Comparison of ENCODE assay signal across 9 cellular contexts in the genomic region with DNA sequence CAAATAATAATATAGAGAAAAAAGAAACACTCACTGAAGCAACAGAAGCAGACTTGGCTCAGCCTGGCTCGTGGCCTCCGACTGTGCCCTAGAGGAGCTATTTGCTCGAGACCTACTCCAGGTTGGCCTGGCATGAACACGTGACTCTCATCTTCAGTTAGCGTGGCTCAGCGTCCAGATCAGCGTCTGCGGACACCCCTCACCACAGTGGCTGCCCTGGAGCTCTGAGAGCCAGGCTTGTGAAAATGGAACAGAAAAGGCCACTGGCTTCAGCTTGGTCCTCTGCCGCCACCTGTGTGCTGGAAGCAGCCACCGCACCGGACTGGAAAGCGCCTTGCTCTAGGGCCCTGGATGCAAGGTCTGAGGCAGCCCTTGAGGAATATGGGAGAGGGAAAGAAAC.
DNase-seq lines count a peak whose midpoint lies in the region; ATAC-seq, FAIRE-seq and TF ChIP-seq lines count a peak whose summit lies in the region.
"Had no signal": no experiment of that assay in that cellular context is flagged by ENCODE, and none has a peak within 500 bp of the region (broad histone marks: within the 10 kb centered on the region; RNA-seq: fewer than 3 reads in every experiment).

No MANE protein-coding gene starts in this region.

- H3K9me3 ChIP-seq in NT2/D1 (ENCODE audit: insufficient read depth, low read length) = no peaks in the 10 kb centered on the region

- DNase-seq in D721Med (ENCODE audit: insufficient read length, low spot score) (no peak), NT2/D1 (ENCODE audit: low read depth, low spot score) (peak; percentile 30), islet precursor cell (peak; percentile 90), hippocampal formation (lab: John Stamatoyannopoulos, UW) (no peak), NCI-H1105 treated with DMSO at 0.1 percent for 48 hours (lab: John Stamatoyannopoulos, UW) (no peak)
- no peak for DNase-seq in activated naive CD4-positive, alpha-beta T cell treated with anti-CD3 and anti-CD28 coated beads, Interleukin-2, amount 50 U/mL, for 72 hours (ENCODE audit: low spot score in 2 of 2)
- DNase-seq: activated naive CD8-positive, alpha-beta T cell treated with anti-CD3 and anti-CD28 coated beads, Interleukin-2, amount 10 ng/mL, durations not matched to agents 7 days and 5 days had no signal

- peak; percentile 17 for TF ChIP-seq CTCF in D721Med (IDR thresholded peaks at IDR 0.05; ENCODE audit: insufficient read depth, missing control alignments)

- peaks cover 21% of the 10 kb centered on the region in 2 donors for H3K9me3 Mint-ChIP-seq in activated naive CD4-positive, alpha-beta T cell treated with anti-CD3 and anti-CD28 coated beads, Interleukin-2, amount 50 U/mL, for 72 hours

- H3K27ac Mint-ChIP-seq in activated naive CD4-positive, alpha-beta T cell treated with anti-CD3 and anti-CD28 coated beads, Interleukin-2, amount 50 U/mL, for 72 hours = no peak overlapping the region
- H3K27ac Mint-ChIP-seq: activated naive CD8-positive, alpha-beta T cell treated with anti-CD3 and anti-CD28 coated beads, Interleukin-2, amount 10 ng/mL, durations not matched to agents 7 days and 5 days had no signal

- H3K9ac ChIP-seq in NT2/D1 (ENCODE audit: insufficient read length, low read depth) = no peak overlapping the region

- no peaks in the 10 kb centered on the region for H3K27me3 ChIP-seq in NT2/D1 (ENCODE audit: insufficient read depth, insufficient read length)

- peak; percentile 51 for ATAC-seq in GM21447 (IDR thresholded peaks at IDR 0.05; ENCODE audit: unreplicated experiment)
- ATAC-seq in activated naive CD4-positive, alpha-beta T cell treated with anti-CD3 and anti-CD28 coated beads, Interleukin-2, amount 50 U/mL, for 72 hours = no peak
- ATAC-seq in GM21737 (IDR thresholded peaks at IDR 0.05; ENCODE audit: unreplicated experiment) = no peak

- H3K4me1 ChIP-seq in NT2/D1 (ENCODE audit: insufficient read depth, insufficient read length) = no peaks in the 10 kb centered on the region

- peaks cover 6 to 11% of the 10 kb centered on the region in 2 donors for H3K36me3 Mint-ChIP-seq in activated naive CD4-positive, alpha-beta T cell treated with anti-CD3 and anti-CD28 coated beads, Interleukin-2, amount 50 U/mL, for 72 hours
- H3K36me3 Mint-ChIP-seq: activated naive CD8-positive, alpha-beta T cell treated with anti-CD3 and anti-CD28 coated beads, Interleukin-2, amount 10 ng/mL, durations not matched to agents 7 days and 5 days had no signal

- no peak overlapping the region for H3K4me3 ChIP-seq in NT2/D1 (ENCODE audit: insufficient read length, low read depth)

- FAIRE-seq in D721Med (lab: Jason Lieb, UNC) = no peak

- no peaks in the 10 kb centered on the region for H3K36me3 ChIP-seq in NT2/D1 (ENCODE audit: insufficient read depth, insufficient read length, low read length)

Comparison
In these comparisons a context has a peak if more than half of its experiments do, and no peak if none do; other contexts are left out.
1. DNase-seq: peak in NT2/D1 (single experiment) and islet precursor cell (single experiment); none in D721Med (single experiment), activated naive CD4-positive, alpha-beta T cell treated with anti-CD3 and anti-CD28 coated beads, Interleukin-2, amount 50 U/mL, for 72 hours (0 of 2), hippocampal formation (0 of 2) and NCI-H1105 treated with DMSO at 0.1 percent for 48 hours (single experiment).